In genomic region chr20:23059831-23060230, GRCh38 we compare ENCODE assay signal across 1 cellular context.
TF ChIP-seq lines count a peak whose summit lies in the region.

No MANE protein-coding gene starts in this region.

TF ChIP-seq in H1, 55 proteins besides CTCF, POLR2A, EP300 and RAD21:
- TF ChIP-seq HDAC2 (IDR thresholded peaks at IDR 0.05; ENCODE audit: borderline replicate concordance in 1 of 2, low read depth in 2 of 2, low read length in 2 of 2) (no peak), BCL11A (IDR thresholded peaks at IDR 0.05; ENCODE audit: low read depth in 2 of 2, low read length in 2 of 2) (no peak), EGR1 (IDR thresholded peaks at IDR 0.05; ENCODE audit: borderline replicate concordance, low read depth, low read length) (no peak), CHD2 (IDR thresholded peaks at IDR 0.05; ENCODE audit: low read length) (no peak), SRF (IDR thresholded peaks at IDR 0.05; ENCODE audit: low read depth, low read length) (no peak), CBX8 (IDR thresholded peaks at IDR 0.05; ENCODE audit: borderline replicate concordance, low read depth, low read length) (no peak), TAF7 (optimal IDR thresholded peaks at IDR 0.05; ENCODE audit: borderline replicate concordance, low read depth, low read length) (no peak), SP2 (IDR thresholded peaks at IDR 0.05; ENCODE audit: low read length) (no peak), KDM5A (IDR thresholded peaks at IDR 0.05; ENCODE audit: low read length) (no peak)
- TF ChIP-seq, protein P1, sequence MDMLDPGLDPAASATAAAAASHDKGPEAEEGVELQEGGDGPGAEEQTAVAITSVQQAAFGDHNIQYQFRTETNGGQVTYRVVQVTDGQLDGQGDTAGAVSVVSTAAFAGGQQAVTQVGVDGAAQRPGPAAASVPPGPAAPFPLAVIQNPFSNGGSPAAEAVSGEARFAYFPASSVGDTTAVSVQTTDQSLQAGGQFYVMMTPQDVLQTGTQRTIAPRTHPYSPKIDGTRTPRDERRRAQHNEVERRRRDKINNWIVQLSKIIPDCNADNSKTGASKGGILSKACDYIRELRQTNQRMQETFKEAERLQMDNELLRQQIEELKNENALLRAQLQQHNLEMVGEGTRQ (IDR thresholded peaks at IDR 0.05; ENCODE audit: low read length) = no peak
